Comparison of ENCODE assay signal across 8 cellular contexts in the genomic region with DNA sequence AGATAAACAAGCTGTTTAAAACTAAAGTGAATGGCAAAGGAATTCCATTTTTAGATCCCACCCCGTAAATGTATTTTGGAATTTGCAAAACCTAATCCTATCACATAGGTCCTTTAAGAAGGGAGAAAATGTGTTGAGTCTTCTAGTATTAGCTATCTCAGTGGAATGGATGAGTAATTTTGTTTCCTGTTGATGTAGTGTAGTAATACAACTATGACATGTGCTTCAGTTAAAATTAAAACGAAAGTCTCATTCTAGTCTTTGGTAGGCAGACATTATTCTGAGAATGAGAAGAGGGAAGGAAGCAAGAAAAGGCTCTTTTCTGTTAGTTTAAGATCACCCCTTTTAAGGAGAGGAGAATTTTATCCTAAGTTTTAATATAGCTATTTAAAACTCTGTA.
A peak's percentile ranks its signal among the peaks of the same experiment; 100 is the strongest.
DNase-seq lines count a peak whose midpoint lies in the region; ATAC-seq lines count a peak whose summit lies in the region.

No MANE protein-coding gene starts in this region.

- H3K4me1 Mint-ChIP-seq in activated T-helper 17 cell treated with anti-CD3 and anti-CD28 coated beads, Interleukin-2, amount 50 U/mL, for 72 hours = peaks cover 7% of the 10 kb centered on the region

- H3K4me3 Mint-ChIP-seq in activated T-helper 17 cell treated with anti-CD3 and anti-CD28 coated beads, Interleukin-2, amount 50 U/mL, for 72 hours = peak overlapping the region; percentile 54

- H3K27ac Mint-ChIP-seq in activated T-helper 17 cell treated with anti-CD3 and anti-CD28 coated beads, Interleukin-2, amount 50 U/mL, for 72 hours = peak overlapping the region; percentile 88

- peak overlapping the region; percentile 11 for H3K27ac ChIP-seq in mesodermal cell (ENCODE audit: low read depth, low read length, severe bottlenecking)

- H3K27me3 Mint-ChIP-seq in activated T-helper 17 cell treated with anti-CD3 and anti-CD28 coated beads, Interleukin-2, amount 50 U/mL, for 72 hours = no peaks in the 10 kb centered on the region

- peaks cover 4% of the 10 kb centered on the region for H3K4me1 ChIP-seq in mesodermal cell (ENCODE audit: control insufficient read depth, insufficient read depth, low read length, poor library complexity, severe bottlenecking)

- 90% methylated on average over 1 of the region's 2 CpGs; no CpG with 5 or more reads in 1 of the 2 experiments for WGBS in mesodermal cell (ENCODE audit: insufficient coverage in 2 of 2), 2 experiments

- H3K4me3 ChIP-seq in mesodermal cell (ENCODE audit: extremely low read depth, insufficient read depth, low read length, poor library complexity, severe bottlenecking) = no peak overlapping the region

- in situ Hi-C loops in ACHN (cut with HindIII; ENCODE audit: low pct_ligation_motif_present, low pct_unique_long_range_greater_than_20kb, low sequenced_read_pairs) = no loop called here

- no peaks in the 10 kb centered on the region for H3K36me3 ChIP-seq in mesodermal cell (ENCODE audit: control insufficient read depth, insufficient read depth, low read length)

- peak; percentile 98 for ATAC-seq in GM18909 (IDR thresholded peaks at IDR 0.05; ENCODE audit: poor library complexity, unreplicated experiment)
- ATAC-seq in HG03196 (IDR thresholded peaks at IDR 0.05; ENCODE audit: unreplicated experiment) = peak; percentile 88
- peak; percentile 99 for ATAC-seq in activated T-helper 17 cell treated with anti-CD3 and anti-CD28 coated beads, Interleukin-2, amount 50 U/mL, for 72 hours (replicated peaks)

- no peaks in the 10 kb centered on the region for H3K9me3 ChIP-seq in mesodermal cell (ENCODE audit: control insufficient read depth, low read length)

- H3K36me3 Mint-ChIP-seq in activated T-helper 17 cell treated with anti-CD3 and anti-CD28 coated beads, Interleukin-2, amount 50 U/mL, for 72 hours (ENCODE audit: low read depth) = no peaks in the 10 kb centered on the region

- DNase-seq in ACHN (peak; percentile 63), NCI-H1417 (lab: John Stamatoyannopoulos, UW) (no peak), CD1c-positive myeloid dendritic cell (ENCODE audit: extremely low spot score) (no peak)
- DNase-seq in activated CD4-positive, alpha-beta T cell treated with anti-CD3 and anti-CD28 coated beads, Interleukin-2, amount 50 U/mL, for 1 hour = no peak

- H3K9me3 Mint-ChIP-seq in activated T-helper 17 cell treated with anti-CD3 and anti-CD28 coated beads, Interleukin-2, amount 50 U/mL, for 72 hours = no peaks in the 10 kb centered on the region
